In the genomic region with DNA sequence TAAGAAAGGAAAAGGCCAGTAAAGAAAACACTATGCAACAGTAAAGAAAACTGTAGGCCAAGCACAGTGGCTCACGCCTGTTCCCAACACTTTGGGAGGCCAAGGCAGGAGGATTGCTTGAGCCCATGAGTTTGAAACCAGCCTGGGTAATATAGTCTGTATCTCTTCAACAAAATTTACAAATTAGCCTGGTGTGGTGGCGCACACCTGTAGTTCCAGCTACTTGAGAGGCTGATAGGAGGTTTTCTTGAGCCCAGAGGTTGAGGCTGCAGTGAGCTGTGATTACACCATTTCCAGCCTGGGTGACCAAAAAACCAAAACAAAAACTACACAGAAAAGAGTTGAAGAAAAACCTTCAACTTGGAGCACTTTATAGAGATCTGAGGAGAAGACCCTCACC, we compare ENCODE assay signal across 1 cellular context.
TF ChIP-seq lines count a peak whose summit lies in the region.

No MANE protein-coding gene starts in this region.

TF ChIP-seq in HepG2, 621 proteins besides CTCF, POLR2A, EP300 and RAD21:
- TF ChIP-seq ZNF460 (CRISPR knock-in tag; IDR thresholded peaks at IDR 0.05; ENCODE audit: borderline replicate concordance) (peak; percentile 63; the same call in 1 of the 2 replicates), NR2F1 (CRISPR knock-in tag; IDR thresholded peaks at IDR 0.05) (no peak), FOXM1 (CRISPR knock-in tag; IDR thresholded peaks at IDR 0.05) (no peak)
